In genomic region chr7:107207459-107207858, GRCh38 we compare ENCODE assay signal across 15 cellular contexts. TPM values are rescaled to one million over a fixed set of nuclear protein-coding genes. Genes with fewer than 3 reads are reported as not detected.
DNase-seq lines count a peak whose midpoint lies in the region; ATAC-seq and TF ChIP-seq lines count a peak whose summit lies in the region.
"Had no signal": no experiment of that assay in that cellular context is flagged by ENCODE, and none has a peak within 500 bp of the region (broad histone marks: within the 10 kb centered on the region; RNA-seq: fewer than 3 reads in every experiment).

No MANE protein-coding gene starts in this region.

- TF ChIP-seq POLR2A in esophagus squamous epithelium (IDR thresholded peaks at IDR 0.05) (no peak), gastrocnemius medialis (IDR thresholded peaks at IDR 0.05) (no peak)

- H3K9me3 ChIP-seq in BLaER1 treated with 17β-estradiol and CSF1 and Interleukin-3, amounts not matched to agents 10 nM and 100 nM (replicated peaks in 1 of 11) = peaks cover 0 to 7% (median 0%) of the 10 kb centered on the region in 11 experiments; a peak in 3 of 22 replicates
- H3K9me3 ChIP-seq in esophagus squamous epithelium = no peaks in the 10 kb centered on the region
- H3K9me3 ChIP-seq in gastrocnemius medialis = no peaks in the 10 kb centered on the region
- H3K9me3 ChIP-seq: prostate gland, upper lobe of left lung had no signal

- ATAC-seq in gastrocnemius medialis (no peak), GM18909 (IDR thresholded peaks at IDR 0.05; ENCODE audit: poor library complexity, unreplicated experiment) (no peak), GM21526 (IDR thresholded peaks at IDR 0.05; ENCODE audit: low FRiP score, unreplicated experiment) (no peak), GM21723 (IDR thresholded peaks at IDR 0.05; ENCODE audit: unreplicated experiment) (no peak)

- no peak overlapping the region for H3K9ac ChIP-seq in BLaER1 treated with 17β-estradiol and CSF1 and Interleukin-3, amounts not matched to agents 10 nM and 100 nM

- H4K20me1 ChIP-seq in BLaER1 treated with 17β-estradiol and CSF1 and Interleukin-3, amounts not matched to agents 10 nM and 100 nM = peaks cover 0 to 28% (median 0%) of the 10 kb centered on the region in 11 experiments; a peak in 2 of 22 replicates

- H3K4me2 ChIP-seq in BLaER1 treated with 17β-estradiol and CSF1 and Interleukin-3, amounts not matched to agents 10 nM and 100 nM = peak overlapping the region in 8 of 11 experiments; percentile 49 to 72 (median 58); a peak in 14 of 22 replicates

- no peaks in the 10 kb centered on the region for H3K27me3 ChIP-seq in BLaER1 treated with 17β-estradiol and CSF1 and Interleukin-3, amounts not matched to agents 10 nM and 100 nM
- H3K27me3 ChIP-seq in esophagus squamous epithelium (no peaks in the 10 kb centered on the region), gastrocnemius medialis (no peaks in the 10 kb centered on the region)
- H3K27me3 ChIP-seq: brain microvascular endothelial cell, upper lobe of left lung had no signal

- H3K36me3 Mint-ChIP-seq in HFFc6 (ENCODE audit: low read depth) = peaks cover 17% of the 10 kb centered on the region

- H3K27me3 Mint-ChIP-seq in HFFc6 (ENCODE audit: insufficient read depth) = no peaks in the 10 kb centered on the region; the same call in 1 of the 2 replicates
- H3K27me3 Mint-ChIP-seq: activated CD4-positive, alpha-beta T cell treated with anti-CD3 and anti-CD28 coated beads, Interleukin-2, amount 10 ng/mL, durations not matched to agents 7 days and 5 days had no signal

- H3K4me3 ChIP-seq in BLaER1 treated with 17β-estradiol and CSF1 and Interleukin-3, amounts not matched to agents 10 nM and 100 nM = no peak overlapping the region
- H3K4me3 ChIP-seq in esophagus squamous epithelium = no peak overlapping the region
- no peak overlapping the region for H3K4me3 ChIP-seq in gastrocnemius medialis
- H3K4me3 ChIP-seq: prostate gland, upper lobe of left lung had no signal

- peak overlapping the region in 4 of 11 experiments; percentile 4 to 56 (median 36); a peak in 2 of 22 replicates for H3K27ac ChIP-seq in BLaER1 treated with 17β-estradiol and CSF1 and Interleukin-3, amounts not matched to agents 10 nM and 100 nM
- H3K27ac ChIP-seq in esophagus squamous epithelium (peak overlapping the region in 3 of 4 donors; percentile 42 to 56 (median 53)), gastrocnemius medialis (peak overlapping the region; percentile 72 to 78 (median 78))

- in situ Hi-C loops in gastrocnemius medialis (cut with MboI; ENCODE audit: low sequenced_read_pairs in 4 of 4) = loop anchor here in 1 of 4 donors (25.0 kb wide), 1 partner anchor 505 kb away; no protein-coding TSS in a partner anchor

- TF ChIP-seq CTCF in HFFc6 (IDR thresholded peaks at IDR 0.05) = no peak
- TF ChIP-seq CTCF in esophagus squamous epithelium (IDR thresholded peaks at IDR 0.05) = no peak
- TF ChIP-seq CTCF in gastrocnemius medialis (IDR thresholded peaks at IDR 0.05 in 4 of 5, conservative IDR thresholded peaks at IDR 0.05 in 1 of 5) = no peak

- peaks cover 68 to 93% (median 78%) of the 10 kb centered on the region in 11 experiments for H3K36me3 ChIP-seq in BLaER1 treated with 17β-estradiol and CSF1 and Interleukin-3, amounts not matched to agents 10 nM and 100 nM
- H3K36me3 ChIP-seq in esophagus squamous epithelium (peaks cover 0 to 86% (median 19%) of the 10 kb centered on the region in 3 donors), gastrocnemius medialis (peaks cover 0 to 38% of the 10 kb centered on the region in 2 donors)
- H3K36me3 ChIP-seq: prostate gland had no signal

- peaks cover 19% of the 10 kb centered on the region for H3K4me1 Mint-ChIP-seq in HFFc6 (ENCODE audit: low read depth)
- H3K4me1 Mint-ChIP-seq: activated CD4-positive, alpha-beta T cell treated with anti-CD3 and anti-CD28 coated beads, Interleukin-2, amount 10 ng/mL, durations not matched to agents 7 days and 5 days; nephron had no signal

- H3K9me3 Mint-ChIP-seq in HFFc6 = no peaks in the 10 kb centered on the region
- H3K9me3 Mint-ChIP-seq: nephron had no signal

- H3K4me1 ChIP-seq in BLaER1 treated with 17β-estradiol and CSF1 and Interleukin-3, amounts not matched to agents 10 nM and 100 nM = peaks cover 18 to 28% (median 25%) of the 10 kb centered on the region in 10 experiments
- H3K4me1 ChIP-seq in esophagus squamous epithelium (peaks cover 0 to 21% (median 4%) of the 10 kb centered on the region in 3 donors), gastrocnemius medialis (peaks cover 19 to 22% of the 10 kb centered on the region in 2 donors)
- H3K4me1 ChIP-seq: prostate gland had no signal

- peak overlapping the region; percentile 82 for H3K27ac Mint-ChIP-seq in HFFc6
- H3K27ac Mint-ChIP-seq: activated CD4-positive, alpha-beta T cell treated with anti-CD3 and anti-CD28 coated beads, Interleukin-2, amount 10 ng/mL, durations not matched to agents 7 days and 5 days had no signal

- 90 to 100% methylated on average over 5 of the region's 5 CpGs for WGBS in esophagus squamous epithelium, 2 donors

- intact Hi-C loops in esophagus squamous epithelium (cut with DNase I) (no loop called here), gastrocnemius medialis (cut with DNase I; ENCODE audit: low total_unique reads) (loop anchor here (5.0 to 10.0 kb wide), 2 partner anchors 70 to 357 kb away; partner anchors contain the start of genes COG5 and DUS4L)

- no peak overlapping the region for H3K4me3 Mint-ChIP-seq in HFFc6
- H3K4me3 Mint-ChIP-seq: activated CD4-positive, alpha-beta T cell treated with anti-CD3 and anti-CD28 coated beads, Interleukin-2, amount 10 ng/mL, durations not matched to agents 7 days and 5 days; nephron had no signal

- DNase-seq in HFFc6 = no peak
- no peak for DNase-seq in esophagus squamous epithelium (lab: John Stamatoyannopoulos, UW)
- no peak for DNase-seq in gastrocnemius medialis
- DNase-seq: activated CD4-positive, alpha-beta T cell treated with anti-CD3 and anti-CD28 coated beads, Interleukin-2, amount 10 ng/mL, durations not matched to agents 7 days and 5 days; activated naive CD4-positive, alpha-beta T cell treated with anti-CD3 and anti-CD28 coated beads, Interleukin-2, amount 50 U/mL, for 16 hours; mesendoderm; NCI-H1930; upper lobe of left lung had no signal

RNA-seq across cellular contexts. Expression of gene HBP1, which starts 38.7 kb away (rescaled TPM):
- total RNA-seq in HFFc6 (2021; fragmentation: NEBNext Ultra II Directional; extraction: Animal tissue kit (Norgen Biotek cat#: 25700)) = 10 to 100 TPM; 22.8 to 34.4 (median 28.5) TPM
- 100 to 1,000 TPM in 1 of 4 donors, 10 to 100 TPM in 3; 51.5 to 108 (median 69.7) TPM for total RNA-seq in esophagus squamous epithelium
- 100 to 1,000 TPM in 3 of 4 donors, 10 to 100 TPM in 1; 70.6 to 172 (median 143) TPM for total RNA-seq in gastrocnemius medialis
